18 cellular contexts compared by ENCODE assay signal in genomic region chr4:25830545-25830944, GRCh38. TPM values are rescaled to one million over a fixed set of nuclear protein-coding genes. Genes with fewer than 3 reads are reported as not detected.
DNase-seq lines count a peak whose midpoint lies in the region; ATAC-seq and TF ChIP-seq lines count a peak whose summit lies in the region.
"Had no signal": no experiment of that assay in that cellular context is flagged by ENCODE, and none has a peak within 500 bp of the region (broad histone marks: within the 10 kb centered on the region; RNA-seq: fewer than 3 reads in every experiment).

No MANE protein-coding gene starts in this region.

- no peak overlapping the region for H3K4me3 Mint-ChIP-seq in natural killer cell
- H3K4me3 Mint-ChIP-seq in natural killer cell treated with Interleukin-12 subunit alpha and Interleukin-12 subunit beta and Interleukin-15 and Interleukin-18, amount 100 ng/mL, for 72 hours, result no peak overlapping the region
- H3K4me3 Mint-ChIP-seq in effector memory CD8-positive, alpha-beta T cell, result peak overlapping the region in 1 of 2 donors; percentile 2
- H3K4me3 Mint-ChIP-seq in activated CD8-positive, alpha-beta T cell treated with anti-CD3 and anti-CD28 coated beads, Interleukin-2, amount 10 ng/mL, durations not matched to agents 7 days and 5 days, result no peak overlapping the region
- H3K4me3 Mint-ChIP-seq: CD14-positive monocyte; CD4-positive, alpha-beta memory T cell; H9 had no signal

- no peaks in the 10 kb centered on the region for H3K9me3 ChIP-seq in lower lobe of right lung
- H3K9me3 ChIP-seq: BLaER1 had no signal

- H3K27ac Mint-ChIP-seq in natural killer cell, result peak overlapping the region in 1 of 2 donors; percentile 33
- H3K27ac Mint-ChIP-seq in natural killer cell treated with Interleukin-12 subunit alpha and Interleukin-12 subunit beta and Interleukin-15 and Interleukin-18, amount 100 ng/mL, for 72 hours, result no peak overlapping the region
- H3K27ac Mint-ChIP-seq in effector memory CD8-positive, alpha-beta T cell, result peak overlapping the region in 1 of 2 donors; percentile 51
- no peak overlapping the region for H3K27ac Mint-ChIP-seq in activated CD8-positive, alpha-beta T cell treated with anti-CD3 and anti-CD28 coated beads, Interleukin-2, amount 10 ng/mL, durations not matched to agents 7 days and 5 days
- H3K27ac Mint-ChIP-seq: CD14-positive monocyte, H9 had no signal

- H3K4me1 Mint-ChIP-seq in natural killer cell, result peaks cover 29 to 30% of the 10 kb centered on the region in 2 donors
- peaks cover 27 to 29% of the 10 kb centered on the region in 2 donors for H3K4me1 Mint-ChIP-seq in natural killer cell treated with Interleukin-12 subunit alpha and Interleukin-12 subunit beta and Interleukin-15 and Interleukin-18, amount 100 ng/mL, for 72 hours (ENCODE audit: low read depth in 2 of 2)
- peaks cover 18 to 46% of the 10 kb centered on the region in 2 donors for H3K4me1 Mint-ChIP-seq in effector memory CD8-positive, alpha-beta T cell (ENCODE audit: low read depth in 2 of 2)
- H3K4me1 Mint-ChIP-seq in activated CD8-positive, alpha-beta T cell treated with anti-CD3 and anti-CD28 coated beads, Interleukin-2, amount 10 ng/mL, durations not matched to agents 7 days and 5 days (ENCODE audit: low read depth), result no peaks in the 10 kb centered on the region
- H3K4me1 Mint-ChIP-seq: CD14-positive monocyte had no signal

- intact Hi-C loops in natural killer cell (cut with micrococcal nuclease), result no loop called here
- intact Hi-C loops in lower lobe of right lung (cut with DNase I), result no loop called here

- H3K27me3 ChIP-seq in lower lobe of right lung (ENCODE audit: low read depth), result no peaks in the 10 kb centered on the region
- H3K27me3 ChIP-seq: BLaER1 had no signal

- DNase-seq in natural killer cell (no peak), lower lobe of right lung (no peak), H4 (ENCODE audit: low spot score) (no peak)
- no peak for DNase-seq in natural killer cell treated with Interleukin-12 subunit alpha and Interleukin-12 subunit beta and Interleukin-15 and Interleukin-18, amount 100 ng/mL, for 72 hours (ENCODE audit: low spot score)
- no peak for DNase-seq in effector memory CD8-positive, alpha-beta T cell
- DNase-seq in activated CD8-positive, alpha-beta T cell treated with anti-CD3 and anti-CD28 coated beads, Interleukin-2, amount 10 ng/mL, durations not matched to agents 7 days and 5 days, result no peak
- DNase-seq: 8988T; CD4-positive, alpha-beta memory T cell; DMS153; DND-41; EL; GOT3; H9 had no signal

- POLR2A ChIA-PET in activated CD8-positive, alpha-beta T cell treated with anti-CD3 and anti-CD28 coated beads, Interleukin-2, amount 10 ng/mL, durations not matched to agents 7 days and 5 days (lab: Charles Lee), result interaction anchor here (0.6 kb wide), 1 partner anchor 265 kb away, joined by 3 read pairs; no protein-coding TSS in a partner anchor

- H3K36me3 ChIP-seq in lower lobe of right lung, result peaks cover 23% of the 10 kb centered on the region

- no peak overlapping the region for H3K4me3 ChIP-seq in lower lobe of right lung
- H3K4me3 ChIP-seq: BLaER1, GM12878 had no signal

- H3K27me3 Mint-ChIP-seq in natural killer cell (ENCODE audit: low read depth in 2 of 2), result no peaks in the 10 kb centered on the region
- no peaks in the 10 kb centered on the region for H3K27me3 Mint-ChIP-seq in natural killer cell treated with Interleukin-12 subunit alpha and Interleukin-12 subunit beta and Interleukin-15 and Interleukin-18, amount 100 ng/mL, for 72 hours
- no peaks in the 10 kb centered on the region for H3K27me3 Mint-ChIP-seq in effector memory CD8-positive, alpha-beta T cell
- H3K27me3 Mint-ChIP-seq in activated CD8-positive, alpha-beta T cell treated with anti-CD3 and anti-CD28 coated beads, Interleukin-2, amount 10 ng/mL, durations not matched to agents 7 days and 5 days (ENCODE audit: low read depth), result no peaks in the 10 kb centered on the region
- H3K27me3 Mint-ChIP-seq: CD4-positive, alpha-beta memory T cell had no signal

- TF ChIP-seq CTCF in natural killer cell (IDR thresholded peaks at IDR 0.05) (no peak), lower lobe of right lung (IDR thresholded peaks at IDR 0.05) (no peak)

- no peaks in the 10 kb centered on the region for H3K4me1 ChIP-seq in lower lobe of right lung
- H3K4me1 ChIP-seq: BLaER1 had no signal

- no peaks in the 10 kb centered on the region for H3K36me3 Mint-ChIP-seq in natural killer cell
- H3K36me3 Mint-ChIP-seq in natural killer cell treated with Interleukin-12 subunit alpha and Interleukin-12 subunit beta and Interleukin-15 and Interleukin-18, amount 100 ng/mL, for 72 hours, result peaks cover 13% of the 10 kb centered on the region
- peaks cover 28% of the 10 kb centered on the region for H3K36me3 Mint-ChIP-seq in effector memory CD8-positive, alpha-beta T cell (ENCODE audit: insufficient read depth)
- peaks cover 50% of the 10 kb centered on the region for H3K36me3 Mint-ChIP-seq in activated CD8-positive, alpha-beta T cell treated with anti-CD3 and anti-CD28 coated beads, Interleukin-2, amount 10 ng/mL, durations not matched to agents 7 days and 5 days (ENCODE audit: low read depth)

- H3K9me3 Mint-ChIP-seq in natural killer cell, result no peaks in the 10 kb centered on the region
- no peaks in the 10 kb centered on the region for H3K9me3 Mint-ChIP-seq in natural killer cell treated with Interleukin-12 subunit alpha and Interleukin-12 subunit beta and Interleukin-15 and Interleukin-18, amount 100 ng/mL, for 72 hours
- no peaks in the 10 kb centered on the region for H3K9me3 Mint-ChIP-seq in effector memory CD8-positive, alpha-beta T cell
- no peaks in the 10 kb centered on the region for H3K9me3 Mint-ChIP-seq in activated CD8-positive, alpha-beta T cell treated with anti-CD3 and anti-CD28 coated beads, Interleukin-2, amount 10 ng/mL, durations not matched to agents 7 days and 5 days (ENCODE audit: insufficient read depth)
- H3K9me3 Mint-ChIP-seq: CD4-positive, alpha-beta memory T cell; H9 had no signal

- CTCF ChIA-PET in activated CD8-positive, alpha-beta T cell treated with anti-CD3 and anti-CD28 coated beads, Interleukin-2, amount 10 ng/mL, durations not matched to agents 7 days and 5 days (lab: Charles Lee), result no interaction called here

- H3K27ac ChIP-seq in lower lobe of right lung, result no peak overlapping the region
- H3K27ac ChIP-seq: BLaER1 had no signal

- ATAC-seq in natural killer cell (peak in 2 of 3 donors; percentile 35 to 57), lower lobe of right lung (peak; percentile 75 to 81), esophagus mucosa (no peak)
- ATAC-seq in natural killer cell treated with Interleukin-12 subunit alpha and Interleukin-12 subunit beta and Interleukin-15 and Interleukin-18, amount 100 ng/mL, for 72 hours, result no peak
- ATAC-seq in effector memory CD8-positive, alpha-beta T cell (replicated peaks), result peak; percentile 41
- no peak for ATAC-seq in activated CD8-positive, alpha-beta T cell treated with anti-CD3 and anti-CD28 coated beads, Interleukin-2, amount 10 ng/mL, durations not matched to agents 7 days and 5 days
- ATAC-seq: GM12878, HepG2 had no signal

RNA-seq across cellular contexts. Expression of gene SEL1L3, which starts 32.2 kb away (rescaled TPM):
- total RNA-seq in natural killer cell (10 to 100 TPM; 45.4 to 61.0 (median 45.7) TPM), lower lobe of right lung (70.5 TPM), esophagus mucosa (8.5 TPM)
- total RNA-seq in natural killer cell treated with Interleukin-12 subunit alpha and Interleukin-12 subunit beta and Interleukin-15 and Interleukin-18, amount 100 ng/mL, for 72 hours, result 10 to 100 TPM; 35.0 to 54.4 TPM
- total RNA-seq in H4 (2014; rRNA removed; shearing (Covaris generic)), result 164 and 167 TPM in 2 replicates
- 10 to 100 TPM; 62.3 to 65.5 TPM for total RNA-seq in activated CD8-positive, alpha-beta T cell treated with anti-CD3 and anti-CD28 coated beads, Interleukin-2, amount 10 ng/mL, durations not matched to agents 7 days and 5 days

Comparison
In these comparisons a context has a peak if more than half of its experiments do, and no peak if none do; other contexts are left out.
1. ATAC-seq: peak in natural killer cell (2 of 3), effector memory CD8-positive, alpha-beta T cell (single experiment) and lower lobe of right lung (2 of 2); none in natural killer cell treated with Interleukin-12 subunit alpha and Interleukin-12 subunit beta and Interleukin-15 and Interleukin-18, amount 100 ng/mL, for 72 hours (0 of 2), esophagus mucosa (single experiment) and activated CD8-positive, alpha-beta T cell treated with anti-CD3 and anti-CD28 coated beads, Interleukin-2, amount 10 ng/mL, durations not matched to agents 7 days and 5 days (single experiment).